In the genomic region with DNA sequence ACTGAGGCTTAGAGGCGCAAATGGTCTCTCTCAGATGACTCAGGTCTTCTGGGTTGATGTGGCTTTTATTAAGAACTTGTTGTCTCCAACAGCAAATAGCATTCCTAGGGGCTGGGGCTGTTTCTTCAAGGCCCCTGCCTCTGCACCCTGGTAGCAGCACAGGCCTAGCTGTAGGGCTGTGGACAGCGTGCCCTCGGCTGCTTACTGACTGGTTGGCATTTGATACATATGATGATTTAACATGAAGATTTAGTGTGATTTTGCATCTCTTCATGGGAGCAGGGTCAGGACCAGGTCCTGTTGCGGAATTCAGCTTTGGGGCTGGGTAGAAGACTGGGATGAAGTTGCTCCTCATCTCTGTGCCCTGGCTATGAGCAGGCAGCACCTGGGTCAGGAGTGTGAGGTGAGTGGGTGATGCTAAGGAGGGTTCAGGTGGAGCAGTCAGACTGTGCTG, we compare ENCODE assay signal across 1 cellular context.
TF ChIP-seq lines count a peak whose summit lies in the region.

No MANE protein-coding gene starts in this region.

TF ChIP-seq in SK-N-SH, 30 proteins besides CTCF, POLR2A, EP300 and RAD21 (continued from another document):
- TF ChIP-seq, protein P1, sequence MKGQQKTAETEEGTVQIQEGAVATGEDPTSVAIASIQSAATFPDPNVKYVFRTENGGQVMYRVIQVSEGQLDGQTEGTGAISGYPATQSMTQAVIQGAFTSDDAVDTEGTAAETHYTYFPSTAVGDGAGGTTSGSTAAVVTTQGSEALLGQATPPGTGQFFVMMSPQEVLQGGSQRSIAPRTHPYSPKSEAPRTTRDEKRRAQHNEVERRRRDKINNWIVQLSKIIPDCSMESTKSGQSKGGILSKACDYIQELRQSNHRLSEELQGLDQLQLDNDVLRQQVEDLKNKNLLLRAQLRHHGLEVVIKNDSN (IDR thresholded peaks at IDR 0.05; ENCODE audit: borderline replicate concordance, low read depth) = no peak
- TF ChIP-seq SMC3 (IDR thresholded peaks at IDR 0.05; ENCODE audit: low read depth, low read length) (no peak), SIN3A (IDR thresholded peaks at IDR 0.05; ENCODE audit: borderline replicate concordance, low read depth, low read length) (no peak), MXI1 (IDR thresholded peaks at IDR 0.05; ENCODE audit: low read depth, low read length) (no peak), JUND (IDR thresholded peaks at IDR 0.05) (no peak)
